Comparison of ENCODE assay signal across 8 cellular contexts in genomic region chr1:207454046-207454964, GRCh38. TPM values are rescaled to one million over a fixed set of nuclear protein-coding genes. Genes with fewer than 3 reads are reported as not detected.
DNase-seq lines count a peak whose midpoint lies in the region; ATAC-seq, FAIRE-seq and TF ChIP-seq lines count a peak whose summit lies in the region.

TSS of gene CR2 (plus strand) at chr1:207454328. CDS start at chr1:207454419, 91 bp downstream.

- WGBS in H1 (ENCODE audit: extremely low coverage in 1 of 2, insufficient coverage in 1 of 2, insufficient read length in 1 of 2, insufficient replicate concordance in 2 of 2, low coverage in 1 of 2, low lambda C conversion rate in 2 of 2, missing lambda C conversion rate in 1 of 2), 2 experiments = 2% methylated on average over 51 of the region's 75 CpGs; no CpG with 5 or more reads in 1 of the 2 experiments

- TF ChIP-seq RAD21 in Ishikawa (IDR thresholded peaks at IDR 0.05; ENCODE audit: low read depth) = no peak; the same call in 1 of the 2 replicates
- peak; percentile 38 to 61; a peak in 3 of 4 replicates for TF ChIP-seq RAD21 in H1 (IDR thresholded peaks at IDR 0.05 in 1 of 2, conservative IDR thresholded peaks at IDR 0.05 in 1 of 2; ENCODE audit: low read depth in 2 of 2, low read length in 2 of 2)

- H3K18ac ChIP-seq in H1 (ENCODE audit: extremely low read depth, low read length) = peak within 1 kb of the TSS; percentile 84; the same call in 1 of the 2 replicates

- no peak within 1 kb of the TSS for H3K23ac ChIP-seq in H1 (ENCODE audit: insufficient read length)

- peak within 1 kb of the TSS; percentile 87 for H2AFZ ChIP-seq in H1 (ENCODE audit: low read length)

- DNase-seq in ELR (ENCODE audit: low read depth) (peak; percentile 3), H1 (ENCODE audit: low read depth in 1 of 2, low spot score in 2 of 2) (peak; percentile 59 to 80), SW 1271 (lab: John Stamatoyannopoulos, UW) (no peak)
- peak; percentile 43 for DNase-seq in activated CD4-positive, alpha-beta T cell treated with anti-CD3 and anti-CD28 coated beads, Interleukin-2, amount 50 U/mL, for 1 hour
- DNase-seq in stimulated activated naive B cell treated with anti-CD40 and anti-IgM and Interleukin-4, amounts not matched to agents 10 μg/mL and 1 μg/mL and 100 μg/mL, for 72 hours = peak; percentile 59

- H3K4me2 ChIP-seq in H1 (ENCODE audit: insufficient read depth in 1 of 2, low read depth in 2 of 2, low read length in 2 of 2) = peak within 1 kb of the TSS; percentile 51 to 88

- no peaks in the 10 kb centered on the region for H3K79me2 ChIP-seq in H1 (ENCODE audit: control insufficient read depth in 1 of 2, insufficient read depth in 2 of 2, low read length in 2 of 2)

- no peak within 1 kb of the TSS for H2BK120ac ChIP-seq in H1 (replicated peaks; ENCODE audit: low read depth, low read length)

- no peak within 1 kb of the TSS for H4K5ac ChIP-seq in H1 (ENCODE audit: insufficient read length, low read depth, low read length)

- H4K8ac ChIP-seq in H1 (ENCODE audit: extremely low read depth, insufficient read depth, low read length) = peak within 1 kb of the TSS; percentile 88; the same call in 1 of the 2 replicates

- H3K27me3 Mint-ChIP-seq in stimulated activated naive B cell treated with anti-CD40 and anti-IgM and Interleukin-4, amounts not matched to agents 10 μg/mL and 1 μg/mL and 100 μg/mL, for 72 hours = no peaks in the 10 kb centered on the region

- H3K9ac ChIP-seq in H1 (replicated peaks in 1 of 4; ENCODE audit: extremely low read depth in 1 of 4, low read depth in 3 of 4, low read length in 3 of 4) (peak within 1 kb of the TSS in 2 of 4 experiments; percentile 14 to 40; a peak in 3 of 7 replicates), mucosa of stomach (ENCODE audit: low read length) (no peak within 1 kb of the TSS)

- peak; percentile 78 for ATAC-seq in GM21526 (IDR thresholded peaks at IDR 0.05; ENCODE audit: low FRiP score, unreplicated experiment)
- peak; percentile 93 to 95 for ATAC-seq in stimulated activated naive B cell treated with anti-CD40 and anti-IgM and Interleukin-4, amounts not matched to agents 10 μg/mL and 1 μg/mL and 100 μg/mL, for 72 hours (replicated peaks)

- H3K36me3 ChIP-seq in H1 (ENCODE audit: control insufficient read depth in 2 of 4, insufficient read depth in 4 of 4, low read length in 3 of 4) = no peaks in the 10 kb centered on the region
- H3K36me3 ChIP-seq in mucosa of stomach (ENCODE audit: control insufficient read depth, insufficient read depth, low read length) = no peaks in the 10 kb centered on the region

- no peak within 1 kb of the TSS for H2BK15ac ChIP-seq in H1 (ENCODE audit: low read length)

- peak in 1 of 2 experiments; percentile 67; a peak in 1 of 3 replicates for TF ChIP-seq POLR2A in H1 (IDR thresholded peaks at IDR 0.05; ENCODE audit: control extremely low read depth in 1 of 2, low read depth in 2 of 2, low read length in 2 of 2)

- H2BK12ac ChIP-seq in H1 (ENCODE audit: low read depth, low read length) = no peak within 1 kb of the TSS

- H3K4me3 ChIP-seq in H1 (ENCODE audit: extremely low read depth in 1 of 4, insufficient read depth in 2 of 4, low read depth in 3 of 4, low read length in 4 of 4) (peak within 1 kb of the TSS; percentile 36 to 73 (median 66)), mucosa of stomach (ENCODE audit: low read length) (peak within 1 kb of the TSS; percentile 25)

- POLR2A ChIA-PET in H1 (lab: Charles Lee; ENCODE audit: partially characterized antibody) = interaction anchor here (0.7 to 1.8 kb wide), 9 partner anchors 9 to 179 kb away, joined by 3 to 7 read pairs (median 4); partner anchors contain the start of gene CR1

- H3K14ac ChIP-seq in H1 (ENCODE audit: insufficient read length) = no peak within 1 kb of the TSS

- no peaks in the 10 kb centered on the region for H3K79me1 ChIP-seq in H1 (ENCODE audit: low read depth, low read length)

- H3K4me1 Mint-ChIP-seq in stimulated activated naive B cell treated with anti-CD40 and anti-IgM and Interleukin-4, amounts not matched to agents 10 μg/mL and 1 μg/mL and 100 μg/mL, for 72 hours = peaks cover 0 to 7% of the 10 kb centered on the region in 2 donors

- H3K36me3 Mint-ChIP-seq in stimulated activated naive B cell treated with anti-CD40 and anti-IgM and Interleukin-4, amounts not matched to agents 10 μg/mL and 1 μg/mL and 100 μg/mL, for 72 hours = no peaks in the 10 kb centered on the region

- peak; percentile 46 to 59 (median 52) for TF ChIP-seq CTCF in H1 (IDR thresholded peaks at IDR 0.05; ENCODE audit: control extremely low read depth in 1 of 3, insufficient read depth in 1 of 3, low read depth in 1 of 3, low read length in 3 of 3)

- H4K20me1 ChIP-seq in H1 (replicated peaks in 1 of 2; ENCODE audit: control insufficient read depth in 1 of 2, insufficient read depth in 2 of 2, low read length in 2 of 2) = no peaks in the 10 kb centered on the region

- peak within 1 kb of the TSS; percentile 65 for H3K27ac Mint-ChIP-seq in stimulated activated naive B cell treated with anti-CD40 and anti-IgM and Interleukin-4, amounts not matched to agents 10 μg/mL and 1 μg/mL and 100 μg/mL, for 72 hours

- peak within 1 kb of the TSS; percentile 83 to 84 for H3K4me3 Mint-ChIP-seq in stimulated activated naive B cell treated with anti-CD40 and anti-IgM and Interleukin-4, amounts not matched to agents 10 μg/mL and 1 μg/mL and 100 μg/mL, for 72 hours

- H3K4ac ChIP-seq in H1 (replicated peaks; ENCODE audit: insufficient read length, low read depth, low read length) = no peak within 1 kb of the TSS

- H3K56ac ChIP-seq in H1 (replicated peaks; ENCODE audit: insufficient read length, low read depth, low read length) = peak within 1 kb of the TSS; percentile 13

- no peak within 1 kb of the TSS for H2AK5ac ChIP-seq in H1 (ENCODE audit: low read depth, low read length)

- TF ChIP-seq EP300 in Ishikawa (IDR thresholded peaks at IDR 0.05; ENCODE audit: borderline replicate concordance) = peak; percentile 36; the same call in 1 of the 2 replicates
- TF ChIP-seq EP300 in H1 (IDR thresholded peaks at IDR 0.05; ENCODE audit: borderline replicate concordance in 1 of 2, low read depth in 2 of 2, low read length in 2 of 2) = no peak

- peaks cover 5% of the 10 kb centered on the region; the same call in 1 of the 2 replicates for H3K23me2 ChIP-seq in H1 (ENCODE audit: low read depth, low read length)

- peaks cover 2 to 30% (median 14%) of the 10 kb centered on the region in 4 experiments for H3K27me3 ChIP-seq in H1 (replicated peaks in 1 of 4; ENCODE audit: control insufficient read depth in 3 of 4, extremely low read depth in 1 of 4, insufficient read depth in 3 of 4, low read length in 3 of 4)
- peaks cover 51% of the 10 kb centered on the region for H3K27me3 ChIP-seq in mucosa of stomach (ENCODE audit: control insufficient read depth, insufficient read depth, low read length)

- H3K9me3 ChIP-seq in H1 (ENCODE audit: insufficient read depth in 2 of 2, low read depth in 1 of 2, low read length in 1 of 2) (no peaks in the 10 kb centered on the region), mucosa of stomach (ENCODE audit: control insufficient read depth, low read length) (no peaks in the 10 kb centered on the region)

- H4K91ac ChIP-seq in H1 (replicated peaks; ENCODE audit: insufficient read length, low read length) = peak within 1 kb of the TSS; percentile 71

- H3K27ac ChIP-seq in H1 (ENCODE audit: low read depth, low read length) = no peak within 1 kb of the TSS

- peak within 1 kb of the TSS; percentile 55; the same call in 1 of the 2 replicates for H2BK5ac ChIP-seq in H1 (ENCODE audit: low read depth, low read length)

- CTCF ChIA-PET in H1 (lab: Charles Lee; ENCODE audit: partially characterized antibody) = interaction anchor here (0.8 to 2.1 kb wide), 17 partner anchors 8 to 244 kb away, joined by 3 to 8 read pairs (median 3); partner anchors contain the start of gene CR1

- H3K4me1 ChIP-seq in H1 (replicated peaks in 1 of 4; ENCODE audit: control insufficient read depth in 3 of 4, insufficient read depth in 4 of 4, low read length in 3 of 4) (no peaks in the 10 kb centered on the region), mucosa of stomach (ENCODE audit: control insufficient read depth, insufficient read depth, low read length) (peaks cover 12% of the 10 kb centered on the region)

- FAIRE-seq in H1 (lab: Jason Lieb, UNC) = no peak

- H2BK20ac ChIP-seq in H1 (ENCODE audit: low read length) = no peak within 1 kb of the TSS

- H3K9me3 Mint-ChIP-seq in stimulated activated naive B cell treated with anti-CD40 and anti-IgM and Interleukin-4, amounts not matched to agents 10 μg/mL and 1 μg/mL and 100 μg/mL, for 72 hours = no peaks in the 10 kb centered on the region

TF ChIP-seq in Ishikawa, 13 proteins besides CTCF, POLR2A, EP300 and RAD21 (continues in another document):
- TF ChIP-seq USF1 (IDR thresholded peaks at IDR 0.05) (peak; percentile 70), FOXM1 (IDR thresholded peaks at IDR 0.05; ENCODE audit: borderline replicate concordance, low read depth) (no peak)

TF ChIP-seq in H1, 55 proteins besides CTCF, POLR2A, EP300 and RAD21 (continues in another document):
- TF ChIP-seq EGR1 (IDR thresholded peaks at IDR 0.05; ENCODE audit: borderline replicate concordance, low read depth, low read length) (no peak), TAF7 (optimal IDR thresholded peaks at IDR 0.05; ENCODE audit: borderline replicate concordance, low read depth, low read length) (peak; percentile 48), SIX5 (IDR thresholded peaks at IDR 0.05; ENCODE audit: low read depth, low read length) (no peak), ZNF274 (IDR thresholded peaks at IDR 0.05; ENCODE audit: borderline replicate concordance, extremely low read depth, low read length) (no peak), CTBP2 (IDR thresholded peaks at IDR 0.05; ENCODE audit: borderline replicate concordance, insufficient read depth, insufficient read length, low read length) (no peak), KDM1A (IDR thresholded peaks at IDR 0.05; ENCODE audit: borderline replicate concordance, low read length) (0 out of 2 replicates have a peak, but pooled peaks have one; percentile 32), PHF8 (conservative IDR thresholded peaks at IDR 0.05; ENCODE audit: low read depth, low read length) (peak; percentile 45), NANOG (IDR thresholded peaks at IDR 0.05; ENCODE audit: insufficient read depth, low read depth, low read length, poor library complexity, severe bottlenecking) (no peak), KDM4A (IDR thresholded peaks at IDR 0.05; ENCODE audit: low read depth, low read length, severe bottlenecking) (peak; percentile 99), ASH2L (IDR thresholded peaks at IDR 0.05; ENCODE audit: low read length) (peak; percentile 72)

RNA-seq across cellular contexts. Expression of gene CR2, which starts in this region (rescaled TPM):
- total RNA-seq in H1 (2021; fragmentation: NEBNext Ultra II Directional; extraction: Animal tissue kit (Norgen Biotek cat#: 25700)) = 3.0 and 4.1 TPM in 2 replicates
- 1.6 and 1.7 TPM in 2 replicates for polyA plus RNA-seq in H1 (2011; rRNA removed)
- polyA plus RNA-seq in H1 (2011; cell fraction: cytosol; rRNA removed) = 2.2 TPM
- polyA plus RNA-seq in H1 (2011; cell fraction: nucleus; rRNA removed) = 3.7 TPM
- polyA plus RNA-seq in H1 (2012, experiment 1 of 2) = 2.0 to 4.0 TPM (median 2.9 TPM) in 4 replicates
- polyA plus RNA-seq in H1 (2012, experiment 2 of 2) = 0.16 TPM
- 25.7 TPM for polyA plus RNA-seq in H1 (2013, experiment 1 of 2)
- 4.3 TPM for polyA plus RNA-seq in H1 (2013, experiment 2 of 2)
- 2.9 and 4.3 TPM in 2 replicates for polyA minus RNA-seq in H1 (2011; rRNA and poly(A)+ RNA removed)
- polyA minus RNA-seq in H1 (2011; cell fraction: cytosol; rRNA and poly(A)+ RNA removed) = 1.5 TPM
- 2.9 TPM for polyA minus RNA-seq in H1 (2011; cell fraction: nucleus; rRNA and poly(A)+ RNA removed)

Comparison
In these comparisons a context has a peak if more than half of its experiments do, and no peak if none do; other contexts are left out.
1. DNase-seq: peak in ELR (single experiment), activated CD4-positive, alpha-beta T cell treated with anti-CD3 and anti-CD28 coated beads, Interleukin-2, amount 50 U/mL, for 1 hour (single experiment), H1 (2 of 2) and stimulated activated naive B cell treated with anti-CD40 and anti-IgM and Interleukin-4, amounts not matched to agents 10 μg/mL and 1 μg/mL and 100 μg/mL, for 72 hours (single experiment); none in SW 1271 (0 of 2).